ENCODE assay signal across 1 cellular context in the genomic region with DNA sequence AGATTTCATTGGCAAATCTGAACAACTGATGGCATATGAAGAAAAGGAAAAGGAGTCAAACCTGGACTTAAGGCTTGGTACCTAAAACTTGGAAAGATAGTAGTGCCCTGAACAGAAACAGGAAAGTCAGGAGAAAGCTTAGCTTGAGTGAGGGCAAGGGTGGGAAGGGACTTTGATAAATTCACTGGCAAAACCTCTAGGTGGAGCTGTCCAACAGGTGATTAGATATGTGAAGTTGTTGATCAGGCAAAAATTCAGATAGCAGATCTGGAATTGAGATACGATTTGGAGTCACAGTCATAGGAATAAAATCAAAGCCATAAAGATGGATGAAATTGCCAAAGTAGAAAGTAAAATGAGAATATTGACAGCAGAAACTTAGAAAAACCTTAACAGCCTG.
TF ChIP-seq lines count a peak whose summit lies in the region.

No MANE protein-coding gene starts in this region.

TF ChIP-seq in HEK293, 187 proteins besides CTCF, POLR2A, EP300 and RAD21 (continued from another document):
- TF ChIP-seq, protein P1, sequence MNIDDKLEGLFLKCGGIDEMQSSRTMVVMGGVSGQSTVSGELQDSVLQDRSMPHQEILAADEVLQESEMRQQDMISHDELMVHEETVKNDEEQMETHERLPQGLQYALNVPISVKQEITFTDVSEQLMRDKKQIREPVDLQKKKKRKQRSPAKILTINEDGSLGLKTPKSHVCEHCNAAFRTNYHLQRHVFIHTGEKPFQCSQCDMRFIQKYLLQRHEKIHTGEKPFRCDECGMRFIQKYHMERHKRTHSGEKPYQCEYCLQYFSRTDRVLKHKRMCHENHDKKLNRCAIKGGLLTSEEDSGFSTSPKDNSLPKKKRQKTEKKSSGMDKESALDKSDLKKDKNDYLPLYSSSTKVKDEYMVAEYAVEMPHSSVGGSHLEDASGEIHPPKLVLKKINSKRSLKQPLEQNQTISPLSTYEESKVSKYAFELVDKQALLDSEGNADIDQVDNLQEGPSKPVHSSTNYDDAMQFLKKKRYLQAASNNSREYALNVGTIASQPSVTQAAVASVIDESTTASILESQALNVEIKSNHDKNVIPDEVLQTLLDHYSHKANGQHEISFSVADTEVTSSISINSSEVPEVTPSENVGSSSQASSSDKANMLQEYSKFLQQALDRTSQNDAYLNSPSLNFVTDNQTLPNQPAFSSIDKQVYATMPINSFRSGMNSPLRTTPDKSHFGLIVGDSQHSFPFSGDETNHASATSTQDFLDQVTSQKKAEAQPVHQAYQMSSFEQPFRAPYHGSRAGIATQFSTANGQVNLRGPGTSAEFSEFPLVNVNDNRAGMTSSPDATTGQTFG (tag by site-specific recombination; IDR thresholded peaks at IDR 0.05; ENCODE audit: borderline replicate concordance): no peak
- no peak for TF ChIP-seq ZNF76 (tag by site-specific recombination; IDR thresholded peaks at IDR 0.05; ENCODE audit: borderline replicate concordance, low read depth)
- no peak for TF ChIP-seq ZNF366 (tag by site-specific recombination; conservative IDR thresholded peaks at IDR 0.05)
- TF ChIP-seq, protein P2, sequence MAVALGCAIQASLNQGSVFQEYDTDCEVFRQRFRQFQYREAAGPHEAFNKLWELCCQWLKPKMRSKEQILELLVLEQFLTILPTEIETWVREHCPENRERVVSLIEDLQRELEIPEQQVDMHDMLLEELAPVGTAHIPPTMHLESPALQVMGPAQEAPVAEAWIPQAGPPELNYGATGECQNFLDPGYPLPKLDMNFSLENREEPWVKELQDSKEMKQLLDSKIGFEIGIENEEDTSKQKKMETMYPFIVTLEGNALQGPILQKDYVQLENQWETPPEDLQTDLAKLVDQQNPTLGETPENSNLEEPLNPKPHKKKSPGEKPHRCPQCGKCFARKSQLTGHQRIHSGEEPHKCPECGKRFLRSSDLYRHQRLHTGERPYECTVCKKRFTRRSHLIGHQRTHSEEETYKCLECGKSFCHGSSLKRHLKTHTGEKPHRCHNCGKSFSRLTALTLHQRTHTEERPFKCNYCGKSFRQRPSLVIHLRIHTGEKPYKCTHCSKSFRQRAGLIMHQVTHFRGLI (tag by site-specific recombination; IDR thresholded peaks at IDR 0.05): no peak
- TF ChIP-seq BCL11A (tag by site-specific recombination; IDR thresholded peaks at IDR 0.05; ENCODE audit: low read depth): no peak
- no peak for TF ChIP-seq ZNF23 (tag by site-specific recombination; IDR thresholded peaks at IDR 0.05; ENCODE audit: borderline replicate concordance)
